In genomic region chr19:43763473-43763939, GRCh38 we compare ENCODE assay signal across 9 cellular contexts. TPM values are rescaled to one million over a fixed set of nuclear protein-coding genes. Genes with fewer than 3 reads are reported as not detected.
DNase-seq lines count a peak whose midpoint lies in the region; ATAC-seq and TF ChIP-seq lines count a peak whose summit lies in the region.
"Had no signal": no experiment of that assay in that cellular context is flagged by ENCODE, and none has a peak within 500 bp of the region (broad histone marks: within the 10 kb centered on the region; RNA-seq: fewer than 3 reads in every experiment).

No MANE protein-coding gene starts in this region.

- H3K36me3 ChIP-seq in PC-9 (ENCODE audit: low read depth) = peaks cover 4% of the 10 kb centered on the region; the same call in 1 of the 2 replicates

- POLR2A ChIA-PET in activated CD4-positive, alpha-beta T cell treated with anti-CD3 and anti-CD28 coated beads, Interleukin-2, amount 10 ng/mL, durations not matched to agents 7 days and 5 days (lab: Charles Lee) = no interaction called here
- POLR2A ChIA-PET in PC-9 (lab: Charles Lee; ENCODE audit: unreplicated experiment) = interaction anchor here (0.9 kb wide), 1 partner anchor 95 kb away, joined by 7 read pairs; no protein-coding TSS in a partner anchor

- H4K20me1 ChIP-seq in PC-9 (ENCODE audit: insufficient read depth) = no peaks in the 10 kb centered on the region

- no peak overlapping the region for H2AFZ ChIP-seq in PC-9

- CTCF ChIA-PET in activated CD4-positive, alpha-beta T cell treated with anti-CD3 and anti-CD28 coated beads, Interleukin-2, amount 10 ng/mL, durations not matched to agents 7 days and 5 days (lab: Charles Lee) = interaction anchor here (1.0 to 7.4 kb wide), 3 partner anchors 9 to 17 kb away, joined by 4 to 81 read pairs (median 4); partner anchors contain the start of genes KCNN4 and SMG9
- CTCF ChIA-PET in PC-9 (lab: Charles Lee) = no interaction called here

- H3K9me3 ChIP-seq in PC-9 (ENCODE audit: insufficient read depth, low read depth) = no peaks in the 10 kb centered on the region
- H3K9me3 ChIP-seq: mucosa of descending colon had no signal

- H3K27ac Mint-ChIP-seq in activated CD4-positive, alpha-beta T cell treated with anti-CD3 and anti-CD28 coated beads, Interleukin-2, amount 10 ng/mL, durations not matched to agents 7 days and 5 days = peak overlapping the region; percentile 61
- peak overlapping the region; percentile 29 to 60 for H3K27ac Mint-ChIP-seq in effector memory CD8-positive, alpha-beta T cell
- peak overlapping the region; percentile 62 to 79 for H3K27ac Mint-ChIP-seq in stimulated activated naive CD8-positive, alpha-beta T cell treated with anti-CD3 and anti-CD28 coated beads, Interleukin-15, amount 100 ng/mL, for 72 hours

- H3K9me2 ChIP-seq in PC-9 (ENCODE audit: insufficient read depth) = no peaks in the 10 kb centered on the region

- no peaks in the 10 kb centered on the region for H3K79me2 ChIP-seq in PC-9 (ENCODE audit: low read depth)

- peak overlapping the region; percentile 47 for H3K27ac ChIP-seq in PC-9

- no peaks in the 10 kb centered on the region for H3K9me3 Mint-ChIP-seq in activated CD4-positive, alpha-beta T cell treated with anti-CD3 and anti-CD28 coated beads, Interleukin-2, amount 10 ng/mL, durations not matched to agents 7 days and 5 days
- H3K9me3 Mint-ChIP-seq in effector memory CD8-positive, alpha-beta T cell = no peaks in the 10 kb centered on the region
- H3K9me3 Mint-ChIP-seq in stimulated activated naive CD8-positive, alpha-beta T cell treated with anti-CD3 and anti-CD28 coated beads, Interleukin-15, amount 100 ng/mL, for 72 hours = no peaks in the 10 kb centered on the region

- no peak overlapping the region for H3K4me3 ChIP-seq in PC-9
- H3K4me3 ChIP-seq: mucosa of descending colon had no signal

- peaks cover 22% of the 10 kb centered on the region for H3K36me3 Mint-ChIP-seq in activated CD4-positive, alpha-beta T cell treated with anti-CD3 and anti-CD28 coated beads, Interleukin-2, amount 10 ng/mL, durations not matched to agents 7 days and 5 days (ENCODE audit: low read depth)
- peaks cover 11% of the 10 kb centered on the region for H3K36me3 Mint-ChIP-seq in effector memory CD8-positive, alpha-beta T cell (ENCODE audit: insufficient read depth)

- intact Hi-C loops in PC-9 (cut with micrococcal nuclease; ENCODE audit: unreplicated experiment) = no loop called here

- BruUV-seq in PC-9 (replicated peaks; lab: Mats Ljungman, UMichigan) = no TSS peak

- peaks cover 52% of the 10 kb centered on the region for H3K4me1 ChIP-seq in PC-9 (replicated peaks; ENCODE audit: insufficient read depth)

- H3K27me3 Mint-ChIP-seq in activated CD4-positive, alpha-beta T cell treated with anti-CD3 and anti-CD28 coated beads, Interleukin-2, amount 10 ng/mL, durations not matched to agents 7 days and 5 days = no peaks in the 10 kb centered on the region
- H3K27me3 Mint-ChIP-seq in effector memory CD8-positive, alpha-beta T cell = no peaks in the 10 kb centered on the region
- H3K27me3 Mint-ChIP-seq in stimulated activated naive CD8-positive, alpha-beta T cell treated with anti-CD3 and anti-CD28 coated beads, Interleukin-15, amount 100 ng/mL, for 72 hours = no peaks in the 10 kb centered on the region

- H3F3A ChIP-seq in PC-9 (ENCODE audit: insufficient read depth, low read depth) = peaks cover 56% of the 10 kb centered on the region

- H3K4me1 Mint-ChIP-seq in activated CD4-positive, alpha-beta T cell treated with anti-CD3 and anti-CD28 coated beads, Interleukin-2, amount 10 ng/mL, durations not matched to agents 7 days and 5 days = peaks cover 61% of the 10 kb centered on the region
- H3K4me1 Mint-ChIP-seq in effector memory CD8-positive, alpha-beta T cell (ENCODE audit: low read depth in 2 of 2) = peaks cover 35 to 36% of the 10 kb centered on the region in 2 donors
- H3K4me1 Mint-ChIP-seq in stimulated activated naive CD8-positive, alpha-beta T cell treated with anti-CD3 and anti-CD28 coated beads, Interleukin-15, amount 100 ng/mL, for 72 hours = peaks cover 80% of the 10 kb centered on the region

- ATAC-seq in effector memory CD8-positive, alpha-beta T cell (replicated peaks) = no peak
- no peak for ATAC-seq in stimulated activated naive CD8-positive, alpha-beta T cell treated with anti-CD3 and anti-CD28 coated beads, Interleukin-15, amount 100 ng/mL, for 72 hours
- no peak for ATAC-seq in HG03095 (IDR thresholded peaks at IDR 0.05; ENCODE audit: unreplicated experiment)
- ATAC-seq in GM18907 (IDR thresholded peaks at IDR 0.05; ENCODE audit: unreplicated experiment) = no peak
- ATAC-seq: mucosa of descending colon had no signal

- H3K4me3 Mint-ChIP-seq in activated CD4-positive, alpha-beta T cell treated with anti-CD3 and anti-CD28 coated beads, Interleukin-2, amount 10 ng/mL, durations not matched to agents 7 days and 5 days = no peak overlapping the region
- no peak overlapping the region for H3K4me3 Mint-ChIP-seq in effector memory CD8-positive, alpha-beta T cell
- peak overlapping the region; percentile 60 to 61 for H3K4me3 Mint-ChIP-seq in stimulated activated naive CD8-positive, alpha-beta T cell treated with anti-CD3 and anti-CD28 coated beads, Interleukin-15, amount 100 ng/mL, for 72 hours

- no peak for DNase-seq in activated CD4-positive, alpha-beta T cell treated with anti-CD3 and anti-CD28 coated beads, Interleukin-2, amount 10 ng/mL, durations not matched to agents 7 days and 5 days
- DNase-seq in activated CD4-positive, alpha-beta T cell treated with anti-CD3 and anti-CD28 coated beads, Interleukin-2, amount 50 U/mL, for 4 hours = no peak
- DNase-seq in PC-9 (no peak), NCI-H2171 treated with DMSO at 0.1 percent for 48 hours (lab: John Stamatoyannopoulos, UW) (no peak)
- DNase-seq in effector memory CD8-positive, alpha-beta T cell = no peak
- DNase-seq in stimulated activated naive CD8-positive, alpha-beta T cell treated with anti-CD3 and anti-CD28 coated beads, Interleukin-15, amount 100 ng/mL, for 72 hours = peak in 1 of 2 donors; percentile 41
- DNase-seq: mucosa of descending colon had no signal

- no peak overlapping the region for H3K4me2 ChIP-seq in PC-9

- H3K27me3 ChIP-seq in PC-9 (ENCODE audit: insufficient read depth, low read depth) = no peaks in the 10 kb centered on the region

- no peak for TF ChIP-seq CTCF in PC-9 (conservative IDR thresholded peaks at IDR 0.05)

RNA-seq across cellular contexts. Expression of gene SMG9, which starts 8.7 kb away (rescaled TPM):
- total RNA-seq in activated CD4-positive, alpha-beta T cell treated with anti-CD3 and anti-CD28 coated beads, Interleukin-2, amount 10 ng/mL, durations not matched to agents 7 days and 5 days = 10 to 100 TPM; 69.1 to 71.0 TPM
- total RNA-seq in PC-9 (2021) = 76.8 and 84.1 TPM in 2 replicates

RNA-seq across cellular contexts. Expression of gene KCNN4, which starts 17.3 kb away (rescaled TPM):
- 10 to 100 TPM; 31.9 to 34.5 TPM for total RNA-seq in activated CD4-positive, alpha-beta T cell treated with anti-CD3 and anti-CD28 coated beads, Interleukin-2, amount 10 ng/mL, durations not matched to agents 7 days and 5 days
- total RNA-seq in PC-9 (2021) = 92.4 and 92.7 TPM in 2 replicates

RNA-seq across cellular contexts. Expression of gene LYPD5, which starts 38.7 kb away (rescaled TPM):
- under 1 TPM; 0.62 to 0.79 TPM for total RNA-seq in activated CD4-positive, alpha-beta T cell treated with anti-CD3 and anti-CD28 coated beads, Interleukin-2, amount 10 ng/mL, durations not matched to agents 7 days and 5 days
- 2.6 and 2.9 TPM in 2 replicates for total RNA-seq in PC-9 (2021)

RNA-seq across cellular contexts. Expression of gene IRGC, which starts 47.6 kb away (rescaled TPM):
- total RNA-seq in activated CD4-positive, alpha-beta T cell treated with anti-CD3 and anti-CD28 coated beads, Interleukin-2, amount 10 ng/mL, durations not matched to agents 7 days and 5 days = not detected
- total RNA-seq in PC-9 (2021) = not detected in 2 replicates
- total RNA-seq: mucosa of descending colon had no signal

Comparison
In these comparisons a context has a peak if more than half of its experiments do, and no peak if none do; other contexts are left out.
1. H3K4me3 Mint-ChIP-seq: peak in stimulated activated naive CD8-positive, alpha-beta T cell treated with anti-CD3 and anti-CD28 coated beads, Interleukin-15, amount 100 ng/mL, for 72 hours (2 of 2); none in activated CD4-positive, alpha-beta T cell treated with anti-CD3 and anti-CD28 coated beads, Interleukin-2, amount 10 ng/mL, durations not matched to agents 7 days and 5 days (single experiment) and effector memory CD8-positive, alpha-beta T cell (0 of 2).
2. Peak in every context shown above with its lines, with median percentiles within 50 percentile points of each other: H3K27ac Mint-ChIP-seq.